Comparison of ENCODE assay signal across 7 cellular contexts in genomic region chr7:39791035-39791434, GRCh38.
A peak's percentile ranks its signal among the peaks of the same experiment; 100 is the strongest.
DNase-seq lines count a peak whose midpoint lies in the region; ATAC-seq, FAIRE-seq and TF ChIP-seq lines count a peak whose summit lies in the region.
"Not testable (repeated sequence)": the region's sequence is repeated elsewhere in the genome, so short reads cannot be mapped to it uniquely, and the experiment has no call there.

No MANE protein-coding gene starts in this region.

- not testable (repeated sequence) for H3K9me2 ChIP-seq in GM23338 (ENCODE audit: insufficient read depth)

- H3K27ac Mint-ChIP-seq in GM23338; astrocyte (ENCODE audit: unreplicated experiment): not testable (repeated sequence)

- H3K36me3 Mint-ChIP-seq in GM23338 (ENCODE audit: low read depth) = peaks cover 16% of the 10 kb centered on the region; the same call in 2 of the 3 replicates
- H3K36me3 Mint-ChIP-seq in astrocyte (ENCODE audit: low read depth, unreplicated experiment) = not testable (repeated sequence)

- intact Hi-C loops in Panc1 (cut with micrococcal nuclease; ENCODE audit: unreplicated experiment) = not testable (repeated sequence)

- not testable (repeated sequence) for H3K9me3 ChIP-seq in Panc1 (ENCODE audit: control insufficient read depth, insufficient read depth, low read depth, low read length); astrocyte (ENCODE audit: insufficient read depth, low read depth, low read length)

- CTCF ChIA-PET in Panc1 (lab: Charles Lee) = not testable (repeated sequence)

- H3K27me3 ChIP-seq in GM23338 (ENCODE audit: insufficient read depth); Panc1 (ENCODE audit: control insufficient read depth, insufficient read depth, low read length); astrocyte (ENCODE audit: insufficient read depth, low read length); foreskin keratinocyte: not testable (repeated sequence)

- not testable (repeated sequence) for H3K27ac ChIP-seq in GM23338 (ENCODE audit: low read depth); Panc1 (ENCODE audit: low read length); astrocyte (ENCODE audit: low read depth, low read length); foreskin keratinocyte

- H3K9ac ChIP-seq in astrocyte (ENCODE audit: low read length) = not testable (repeated sequence)

- H3K27me3 Mint-ChIP-seq in GM23338 (ENCODE audit: insufficient read depth, low read depth, poor library complexity); astrocyte (ENCODE audit: low read depth, unreplicated experiment): not testable (repeated sequence)

- H3K4me1 ChIP-seq in GM23338 (ENCODE audit: insufficient read depth); Panc1 (ENCODE audit: control insufficient read depth, insufficient read depth, low read length); astrocyte (ENCODE audit: insufficient read depth, low read length); foreskin keratinocyte: not testable (repeated sequence)

- in situ Hi-C loops in Panc1 (cut with HindIII; ENCODE audit: low pct_unique_long_range_greater_than_20kb, low sequenced_read_pairs) = not testable (repeated sequence)

- H4K20me1 ChIP-seq in GM23338 (replicated peaks; ENCODE audit: insufficient read depth); astrocyte (ENCODE audit: insufficient read depth, low read length): not testable (repeated sequence)

- not testable (repeated sequence) for H2AFZ ChIP-seq in GM23338; astrocyte (ENCODE audit: low read depth, low read length)

- not testable (repeated sequence) for H3K9me3 Mint-ChIP-seq in GM23338; astrocyte (ENCODE audit: unreplicated experiment)

- ATAC-seq in GM23338, Panc1, foreskin keratinocyte: not testable (repeated sequence)

- DNase-seq in AG10803 (ENCODE audit: low read depth) = peak; percentile 6
- not testable (repeated sequence) for DNase-seq in GM23338 (ENCODE audit: low spot score); Panc1 (ENCODE audit: low read depth, low spot score)
- DNase-seq in HT1080 (ENCODE audit: low read depth) = peak; percentile 39
- peak; percentile 9 for DNase-seq in astrocyte (ENCODE audit: low read depth)
- peak; percentile 24 for DNase-seq in epithelial cell of esophagus (ENCODE audit: low read depth)
- DNase-seq in foreskin keratinocyte = peak in 1 of 2 donors; percentile 6

- H3K79me2 ChIP-seq in GM23338 (replicated peaks; ENCODE audit: insufficient read depth); astrocyte (ENCODE audit: insufficient read depth, low read length): not testable (repeated sequence)

- not testable (repeated sequence) for H3F3A ChIP-seq in GM23338 (replicated peaks; ENCODE audit: low read depth)

- not testable (repeated sequence) for H3K4me3 Mint-ChIP-seq in GM23338; astrocyte (ENCODE audit: unreplicated experiment)

- not testable (repeated sequence) for H3K4me3 ChIP-seq in AG10803 (ENCODE audit: low read length); GM23338; Panc1 (ENCODE audit: low read depth in 2 of 2, low read length in 2 of 2); astrocyte (ENCODE audit: insufficient read depth, low read depth, low read length); epithelial cell of esophagus (ENCODE audit: low read length)

- TF ChIP-seq CTCF in AG10803 (conservative IDR thresholded peaks at IDR 0.05; ENCODE audit: low read length); astrocyte (IDR thresholded peaks at IDR 0.05; ENCODE audit: insufficient read depth, low read depth, low read length); epithelial cell of esophagus (IDR thresholded peaks at IDR 0.05; ENCODE audit: insufficient read depth, low read depth, low read length, missing control alignments): not testable (repeated sequence)
- TF ChIP-seq CTCF in GM23338 (conservative IDR thresholded peaks at IDR 0.05; ENCODE audit: low read depth in 2 of 2) (0 out of 4 replicates have a peak, but pooled peaks of 1 of the 2 experiments have one; percentile 16), Panc1 (IDR thresholded peaks at IDR 0.05) (peak; percentile 16), foreskin keratinocyte (conservative IDR thresholded peaks at IDR 0.05) (peak; percentile 49)

- POLR2A ChIA-PET in Panc1 (lab: Charles Lee) = not testable (repeated sequence)

- FAIRE-seq in astrocyte (lab: Jason Lieb, UNC) = not testable (repeated sequence)

- H3K4me1 Mint-ChIP-seq in GM23338; astrocyte (ENCODE audit: low read depth, unreplicated experiment): not testable (repeated sequence)

- BruUV-seq in Panc1 (replicated peaks; lab: Mats Ljungman, UMichigan) = not testable (repeated sequence)

- H3K4me2 ChIP-seq in GM23338; astrocyte (ENCODE audit: low read length): not testable (repeated sequence)

- H3K36me3 ChIP-seq in GM23338 (ENCODE audit: insufficient read depth); Panc1 (ENCODE audit: control insufficient read depth, insufficient read depth, low read length); astrocyte (ENCODE audit: insufficient read depth, low read length): not testable (repeated sequence)

TF ChIP-seq in GM23338, 12 proteins besides CTCF, POLR2A, EP300 and RAD21:
- TF ChIP-seq CREB1 (CRISPR knock-in tag; IDR thresholded peaks at IDR 0.05; ENCODE audit: low read depth) = peak; percentile 42; the same call in 1 of the 2 replicates
